In the genomic region with DNA sequence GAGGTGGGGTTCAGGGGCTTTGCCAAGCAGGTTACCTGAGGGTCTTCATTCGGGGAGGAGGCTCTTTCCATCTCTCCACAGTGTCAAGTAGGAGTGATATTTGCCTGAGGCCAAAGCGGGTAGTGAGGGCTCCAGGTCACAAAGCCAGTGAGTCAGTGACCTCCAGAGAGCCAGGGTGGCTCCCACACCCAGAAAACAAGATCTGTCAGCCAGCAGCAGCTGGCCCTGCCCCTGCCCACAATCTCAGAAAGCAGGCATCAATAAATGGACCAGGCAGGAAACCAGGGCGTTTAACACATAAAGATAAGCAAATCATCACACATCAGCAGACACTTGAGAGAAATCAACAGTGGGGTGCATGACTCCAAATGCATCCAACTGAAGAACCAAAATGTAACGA, we compare ENCODE assay signal across 14 cellular contexts.
"Had no signal": no experiment of that assay in that cellular context is flagged by ENCODE, and none has a peak within 500 bp of the region (broad histone marks: within the 10 kb centered on the region; RNA-seq: fewer than 3 reads in every experiment).

No MANE protein-coding gene starts in this region.

- H3K27me3 ChIP-seq: testis had no signal

- DNase-seq: activated CD8-positive, alpha-beta memory T cell treated with anti-CD3 and anti-CD28 coated beads, Interleukin-2, amount 50 U/mL, for 4 hours; activated CD8-positive, alpha-beta T cell treated with anti-CD3 and anti-CD28 coated beads for 36 hours; activated gamma-delta T cell treated with Interleukin-2 at 50 U/mL for 16 hours; activated naive CD8-positive, alpha-beta T cell treated with anti-CD3 and anti-CD28 coated beads for 36 hours; activated T-cell treated with anti-CD3 and anti-CD28 coated beads, Interleukin-2, amount 50 U/mL, for 72 hours; foreskin keratinocyte; occipital lobe; stimulated activated CD4-positive, alpha-beta T cell treated with anti-CD3 and anti-CD28 coated beads, Interleukin-15, amount 100 ng/mL, for 24 hours; stimulated activated CD4-positive, alpha-beta T cell treated with anti-CD3 and anti-CD28 coated beads, Interleukin-4, amount 100 ng/mL, for 4 hours; stimulated activated naive CD8-positive, alpha-beta T cell treated with anti-CD3 and anti-CD28 coated beads, Interleukin-15, amount 100 ng/mL, for 72 hours; T-helper 17 cell; testis had no signal

- ATAC-seq: activated CD8-positive, alpha-beta T cell treated with anti-CD3 and anti-CD28 coated beads for 36 hours; activated T-cell treated with anti-CD3 and anti-CD28 coated beads, Interleukin-2, amount 50 U/mL, for 72 hours; foreskin keratinocyte; stimulated activated naive CD8-positive, alpha-beta T cell treated with anti-CD3 and anti-CD28 coated beads, Interleukin-15, amount 100 ng/mL, for 72 hours; T-helper 17 cell had no signal

- H3K4me3 ChIP-seq: testis had no signal

- H3K9me3 ChIP-seq: testis had no signal

- H3K36me3 Mint-ChIP-seq: activated naive CD8-positive, alpha-beta T cell treated with anti-CD3 and anti-CD28 coated beads for 36 hours had no signal

- FAIRE-seq: islet of Langerhans had no signal

- H3K4me1 Mint-ChIP-seq: nephron; stimulated activated naive CD8-positive, alpha-beta T cell treated with anti-CD3 and anti-CD28 coated beads, Interleukin-15, amount 100 ng/mL, for 72 hours had no signal

- H3K9me3 Mint-ChIP-seq: activated CD8-positive, alpha-beta T cell treated with anti-CD3 and anti-CD28 coated beads for 36 hours; activated naive CD8-positive, alpha-beta T cell treated with anti-CD3 and anti-CD28 coated beads for 36 hours; activated T-cell treated with anti-CD3 and anti-CD28 coated beads, Interleukin-2, amount 50 U/mL, for 72 hours; nephron; stimulated activated naive CD8-positive, alpha-beta T cell treated with anti-CD3 and anti-CD28 coated beads, Interleukin-15, amount 100 ng/mL, for 72 hours had no signal

- H3K4me3 Mint-ChIP-seq: activated CD8-positive, alpha-beta T cell treated with anti-CD3 and anti-CD28 coated beads for 36 hours; activated T-cell treated with anti-CD3 and anti-CD28 coated beads, Interleukin-2, amount 50 U/mL, for 72 hours; nephron; stimulated activated naive CD8-positive, alpha-beta T cell treated with anti-CD3 and anti-CD28 coated beads, Interleukin-15, amount 100 ng/mL, for 72 hours; T-helper 17 cell had no signal

- H3K27me3 Mint-ChIP-seq: stimulated activated naive CD8-positive, alpha-beta T cell treated with anti-CD3 and anti-CD28 coated beads, Interleukin-15, amount 100 ng/mL, for 72 hours had no signal

- H3K27ac Mint-ChIP-seq: activated CD8-positive, alpha-beta T cell treated with anti-CD3 and anti-CD28 coated beads for 36 hours; activated naive CD8-positive, alpha-beta T cell treated with anti-CD3 and anti-CD28 coated beads for 36 hours; activated T-cell treated with anti-CD3 and anti-CD28 coated beads, Interleukin-2, amount 50 U/mL, for 72 hours; nephron; T-helper 17 cell had no signal

- H3K4me1 ChIP-seq: testis had no signal

- H3K27ac ChIP-seq: foreskin keratinocyte, testis had no signal
